Comparison of ENCODE assay signal across 25 cellular contexts in the genomic region with DNA sequence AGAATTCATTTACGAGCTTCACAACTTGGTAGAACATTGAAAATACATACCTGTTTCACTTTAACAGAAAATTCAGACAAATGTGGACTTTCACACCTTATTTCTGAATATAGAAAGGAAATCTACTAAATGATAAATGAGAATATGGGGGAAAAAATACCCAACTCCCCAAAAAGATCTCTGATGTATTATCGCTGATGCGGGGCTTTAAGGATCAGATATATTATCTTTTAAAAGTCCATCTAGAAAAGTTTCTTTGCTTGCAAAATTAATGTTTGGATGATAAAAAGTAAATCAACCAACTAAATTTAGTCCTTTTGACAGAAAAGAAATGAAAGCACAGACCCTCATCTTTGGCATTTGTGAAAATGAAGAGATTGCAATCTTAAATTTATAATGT.
"Had no signal": no experiment of that assay in that cellular context is flagged by ENCODE, and none has a peak within 500 bp of the region (broad histone marks: within the 10 kb centered on the region; RNA-seq: fewer than 3 reads in every experiment).

No MANE protein-coding gene starts in this region.

- H3K27me3 ChIP-seq: esophagus muscularis mucosa, foreskin keratinocyte, gastroesophageal sphincter, heart right ventricle, left lung had no signal

- H3K27me3 Mint-ChIP-seq: naive B cell had no signal

- FAIRE-seq: colon, endothelial cell of umbilical vein, frontal cortex, kidney had no signal

- H3K4me3 ChIP-seq: coronary artery, dorsolateral prefrontal cortex, esophagus muscularis mucosa, gastroesophageal sphincter, heart right ventricle, left lung, lower lobe of right lung, mucosa of descending colon had no signal

- H3K4me3 Mint-ChIP-seq: immature natural killer cell, mesothelial cell of epicardium, naive B cell had no signal

- H3K27ac Mint-ChIP-seq: immature natural killer cell, mesothelial cell of epicardium, naive B cell had no signal

- H3K27ac ChIP-seq: coronary artery, dorsolateral prefrontal cortex, esophagus muscularis mucosa, foreskin keratinocyte, gastroesophageal sphincter, heart right ventricle, left lung, lower lobe of right lung had no signal

- H3K36me3 ChIP-seq: esophagus muscularis mucosa, gastroesophageal sphincter, heart right ventricle, left lung, lower lobe of right lung had no signal

- H3K36me3 Mint-ChIP-seq: immature natural killer cell, mesothelial cell of epicardium, naive B cell had no signal

- DNase-seq: dermis blood vessel endothelial cell; dorsolateral prefrontal cortex; effector CD4-positive, alpha-beta T cell; effector memory CD4-positive, alpha-beta T cell; foreskin keratinocyte; head of caudate nucleus; heart right ventricle; hippocampal formation; immature natural killer cell; islet precursor cell; kidney; left cardiac atrium; left lung; left ventricle myocardium superior; lower lobe of right lung; mesenchymal stem cell; mucosa of descending colon; naive B cell had no signal

- H3K4me1 Mint-ChIP-seq: mesothelial cell of epicardium, naive B cell had no signal

- H3K9me3 ChIP-seq: esophagus muscularis mucosa, gastroesophageal sphincter, heart right ventricle, left lung, lower lobe of right lung, mucosa of descending colon had no signal

- ATAC-seq: foreskin keratinocyte, gastroesophageal sphincter, heart right ventricle, left cardiac atrium, left lung, left ventricle myocardium superior, lower lobe of right lung, mucosa of descending colon had no signal

- H3K4me1 ChIP-seq: esophagus muscularis mucosa, foreskin keratinocyte, gastroesophageal sphincter, heart right ventricle, left lung, lower lobe of right lung had no signal
